In genomic region chr1:248905949-248906740, GRCh38 we compare ENCODE assay signal across 1 cellular context.
A peak's percentile ranks its signal among the peaks of the same experiment; 100 is the strongest.
TF ChIP-seq lines count a peak whose summit lies in the region.

Gene PGBD2 (plus strand): TSS chr1:248906235. CDS start chr1:248913863, 7,628 bp downstream.

TF ChIP-seq in HepG2, 621 proteins besides CTCF, POLR2A, EP300 and RAD21 (continued from another document and continues in another):
- TF ChIP-seq DMTF1 (CRISPR knock-in tag; IDR thresholded peaks at IDR 0.05) (no peak), KAT2B (IDR thresholded peaks at IDR 0.05; ENCODE audit: borderline replicate concordance, low read depth, low read length) (no peak), TOPORS (CRISPR knock-in tag; IDR thresholded peaks at IDR 0.05) (peak; percentile 98), ZBTB43 (CRISPR knock-in tag; conservative IDR thresholded peaks at IDR 0.05) (peak; percentile 53; the same call in 1 of the 2 replicates), ZNF496 (CRISPR knock-in tag; IDR thresholded peaks at IDR 0.05; ENCODE audit: insufficient replicate concordance) (no peak), HIC2 (CRISPR knock-in tag; IDR thresholded peaks at IDR 0.05; ENCODE audit: low read depth) (peak; percentile 56; the same call in 1 of the 2 replicates), CEBPB (IDR thresholded peaks at IDR 0.05; ENCODE audit: borderline replicate concordance, low read depth, low read length) (no peak), SP4 (CRISPR knock-in tag; IDR thresholded peaks at IDR 0.05) (peak; percentile 97), NR1H2 (CRISPR knock-in tag; IDR thresholded peaks at IDR 0.05; ENCODE audit: borderline replicate concordance, low read depth) (peak; percentile 77; the same call in 1 of the 2 replicates), ZNF703 (CRISPR knock-in tag; IDR thresholded peaks at IDR 0.05; ENCODE audit: borderline replicate concordance) (no peak; the same call in 1 of the 2 replicates), ZFP41 (CRISPR knock-in tag; IDR thresholded peaks at IDR 0.05; ENCODE audit: borderline replicate concordance) (0 out of 2 replicates have a peak, but pooled peaks have one; percentile 46), TEAD3 (CRISPR knock-in tag; optimal IDR thresholded peaks at IDR 0.05; ENCODE audit: borderline replicate concordance) (peak; percentile 48), ZNF639 (CRISPR knock-in tag; conservative IDR thresholded peaks at IDR 0.05) (peak; percentile 33; the same call in 1 of the 2 replicates), NFATC3 (CRISPR knock-in tag; IDR thresholded peaks at IDR 0.05) (0 out of 2 replicates have a peak, but pooled peaks have one; percentile 22), ZZZ3 (CRISPR knock-in tag; IDR thresholded peaks at IDR 0.05; ENCODE audit: borderline replicate concordance) (no peak; the same call in 1 of the 2 replicates), CCDC6 (CRISPR knock-in tag; IDR thresholded peaks at IDR 0.05) (peak; percentile 98; the same call in 1 of the 2 replicates), ZNF646 (CRISPR knock-in tag; IDR thresholded peaks at IDR 0.05) (no peak), CC2D1A (CRISPR knock-in tag; IDR thresholded peaks at IDR 0.05) (no peak), PITX1 (CRISPR knock-in tag; IDR thresholded peaks at IDR 0.05) (0 out of 2 replicates have a peak, but pooled peaks have one; percentile 41), TIGD3 (CRISPR knock-in tag; IDR thresholded peaks at IDR 0.05; ENCODE audit: borderline replicate concordance) (peak; percentile 35; the same call in 1 of the 2 replicates), ZBTB4 (CRISPR knock-in tag; IDR thresholded peaks at IDR 0.05; ENCODE audit: borderline replicate concordance) (0 out of 2 replicates have a peak, but pooled peaks have one; percentile 53), ZFP1 (CRISPR knock-in tag; IDR thresholded peaks at IDR 0.05) (peak; percentile 59; the same call in 1 of the 2 replicates), ZNF878 (CRISPR knock-in tag; IDR thresholded peaks at IDR 0.05) (peak; percentile 70; the same call in 1 of the 2 replicates), SRSF9 (IDR thresholded peaks at IDR 0.05; ENCODE audit: borderline replicate concordance, insufficient read depth, low read depth, low read length, poor library complexity, severe bottlenecking) (no peak), ZNF263 (CRISPR knock-in tag; IDR thresholded peaks at IDR 0.05) (peak; percentile 54; the same call in 1 of the 2 replicates), MXD3 (CRISPR knock-in tag; IDR thresholded peaks at IDR 0.05) (peak; percentile 87), ATF7 (IDR thresholded peaks at IDR 0.05) (no peak), ATF7 (CRISPR knock-in tag; IDR thresholded peaks at IDR 0.05) (peak; percentile 40; the same call in 1 of the 2 replicates)
